Comparison of ENCODE assay signal across 9 cellular contexts in genomic region chr18:48827321-48828200, GRCh38.
DNase-seq lines count a peak whose midpoint lies in the region; ATAC-seq and TF ChIP-seq lines count a peak whose summit lies in the region.
"Had no signal": no experiment of that assay in that cellular context is flagged by ENCODE, and none has a peak within 500 bp of the region (broad histone marks: within the 10 kb centered on the region; RNA-seq: fewer than 3 reads in every experiment).

No MANE protein-coding gene starts in this region.

- DNase-seq in activated CD4-positive, CD25-positive, alpha-beta regulatory T cell treated with anti-CD3 and anti-CD28 coated beads, Interleukin-2, amount 50 U/mL, for 72 hours = peak; percentile 14
- no peak for DNase-seq in activated CD4-positive, CD25-positive, alpha-beta regulatory T cell (lab: John Stamatoyannopoulos, UW)
- DNase-seq in amniotic stem cell (lab: John Stamatoyannopoulos, UW) = peak; percentile 38
- no peak for DNase-seq in immature natural killer cell
- peak; percentile 53 to 61 for DNase-seq in thyroid gland
- DNase-seq in midbrain (lab: John Stamatoyannopoulos, UW) = no peak
- no peak for DNase-seq in NCI-H510A (lab: John Stamatoyannopoulos, UW)

- no peaks in the 10 kb centered on the region for H3K9me3 ChIP-seq in thyroid gland

- no peaks in the 10 kb centered on the region for H3K27me3 Mint-ChIP-seq in immature natural killer cell (ENCODE audit: low read depth in 3 of 3)

- H3K4me1 Mint-ChIP-seq in immature natural killer cell = peaks cover 64 to 86% of the 10 kb centered on the region in 2 donors

- H3K36me3 Mint-ChIP-seq in immature natural killer cell = peaks cover 16 to 36% (median 35%) of the 10 kb centered on the region in 3 donors
- H3K36me3 Mint-ChIP-seq: CD8-positive, alpha-beta T cell had no signal

- H3K4me3 Mint-ChIP-seq in immature natural killer cell = peak overlapping the region in 1 of 5 donors; percentile 47
- H3K4me3 Mint-ChIP-seq: CD8-positive, alpha-beta T cell had no signal

- H3K36me3 ChIP-seq in thyroid gland = no peaks in the 10 kb centered on the region

- peak overlapping the region; percentile 87 to 92 (median 87) for H3K27ac ChIP-seq in thyroid gland

- no peak for TF ChIP-seq CTCF in thyroid gland (IDR thresholded peaks at IDR 0.05)

- peaks cover 63 to 73% of the 10 kb centered on the region in 2 donors for H3K4me1 ChIP-seq in thyroid gland

- WGBS in thyroid gland, 2 donors = 21 to 29% methylated on average over 21 of the region's 21 CpGs

- no peaks in the 10 kb centered on the region for H3K27me3 ChIP-seq in thyroid gland

- no peak for ATAC-seq in HG03571 (IDR thresholded peaks at IDR 0.05; ENCODE audit: unreplicated experiment)
- ATAC-seq: CD8-positive, alpha-beta T cell had no signal

- H3K4me3 ChIP-seq in thyroid gland (replicated peaks in 1 of 3) = no peak overlapping the region

- TF ChIP-seq POLR2A in thyroid gland (IDR thresholded peaks at IDR 0.05) = no peak

- H3K27ac Mint-ChIP-seq in immature natural killer cell = peak overlapping the region in 4 of 6 donors; percentile 34 to 81 (median 57)
- H3K27ac Mint-ChIP-seq: CD8-positive, alpha-beta T cell had no signal

- intact Hi-C loops in thyroid gland (cut with DNase I) = no loop called here

- no peaks in the 10 kb centered on the region for H3K9me3 Mint-ChIP-seq in immature natural killer cell
- H3K9me3 Mint-ChIP-seq: CD8-positive, alpha-beta T cell had no signal

Comparison
In these comparisons a context has a peak if more than half of its experiments do, and no peak if none do; other contexts are left out.
1. DNase-seq: peak in activated CD4-positive, CD25-positive, alpha-beta regulatory T cell treated with anti-CD3 and anti-CD28 coated beads, Interleukin-2, amount 50 U/mL, for 72 hours (single experiment), amniotic stem cell (single experiment) and thyroid gland (2 of 2); none in activated CD4-positive, CD25-positive, alpha-beta regulatory T cell (0 of 4), immature natural killer cell (0 of 3), midbrain (single experiment) and NCI-H510A (single experiment).